In the genomic region with DNA sequence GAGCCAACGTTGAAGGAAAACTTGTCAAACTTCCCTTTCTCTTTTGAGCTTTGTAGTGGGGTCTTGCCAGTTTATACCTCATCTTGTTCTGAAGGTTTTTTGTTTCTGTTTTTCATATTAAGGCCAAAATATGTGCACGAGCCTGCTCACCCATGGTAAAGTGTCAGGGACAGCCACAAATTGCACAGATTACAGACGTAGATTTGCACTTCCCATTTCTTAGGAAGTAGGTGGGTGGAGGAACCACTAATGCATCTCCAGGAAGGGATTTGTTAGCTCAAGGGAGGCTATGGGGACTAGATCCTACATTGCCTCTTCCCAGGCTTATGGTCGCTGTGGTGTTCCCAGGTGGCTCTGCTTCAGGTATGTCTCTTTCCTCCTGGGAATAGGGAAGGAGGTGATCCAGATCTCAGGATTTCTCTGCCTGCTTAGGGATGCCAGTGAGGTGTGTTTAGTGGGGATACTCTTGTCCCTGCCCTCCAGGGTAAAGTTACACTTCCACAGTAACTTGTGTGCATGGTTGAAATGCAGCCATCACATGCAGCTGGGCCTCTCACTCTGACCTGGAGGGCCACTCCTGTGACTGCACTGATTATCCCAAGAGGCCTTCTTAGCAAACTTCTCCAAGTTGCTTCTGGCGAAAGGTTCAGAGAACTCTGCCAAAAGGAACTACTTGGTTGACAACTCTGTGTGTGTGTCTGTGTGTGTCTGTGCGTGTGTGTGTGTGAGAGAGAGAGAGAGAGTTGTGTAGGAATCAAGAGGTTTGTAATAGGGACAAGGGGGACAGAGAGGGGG, we compare ENCODE assay signal across 2 cellular contexts.
A peak's percentile ranks its signal among the peaks of the same experiment; 100 is the strongest.
TF ChIP-seq lines count a peak whose summit lies in the region.

No MANE protein-coding gene starts in this region.

TF ChIP-seq in GM12878, 131 proteins besides CTCF, POLR2A, EP300 and RAD21 (continues in another document):
- no peak for TF ChIP-seq NFIC (IDR thresholded peaks at IDR 0.05; ENCODE audit: low read depth, low read length)
- no peak for TF ChIP-seq SMARCA5 (IDR thresholded peaks at IDR 0.05)
- TF ChIP-seq ASH2L (IDR thresholded peaks at IDR 0.05; ENCODE audit: borderline replicate concordance, low read depth), result no peak
- TF ChIP-seq BRCA1 (IDR thresholded peaks at IDR 0.05; ENCODE audit: low read depth, low read length), result no peak
- no peak for TF ChIP-seq POLR2AphosphoS5 (IDR thresholded peaks at IDR 0.05; ENCODE audit: low read length)
- TF ChIP-seq EZH2 (IDR thresholded peaks at IDR 0.05; ENCODE audit: borderline replicate concordance, control insufficient read depth, low read depth, low read length), result no peak
- TF ChIP-seq ETV6 (conservative IDR thresholded peaks at IDR 0.05 in 1 of 2, IDR thresholded peaks at IDR 0.05 in 1 of 2; ENCODE audit: borderline replicate concordance in 1 of 2, low read depth in 1 of 2), result no peak
- TF ChIP-seq SREBF1 (IDR thresholded peaks at IDR 0.05; ENCODE audit: low read length), result no peak
- no peak for TF ChIP-seq PAX8 (IDR thresholded peaks at IDR 0.05)
- TF ChIP-seq POLR2AphosphoS2 (IDR thresholded peaks at IDR 0.05; ENCODE audit: low read depth, low read length), result no peak
- peak; percentile 69; the same call in 1 of the 2 replicates for TF ChIP-seq SPI1 (IDR thresholded peaks at IDR 0.05; ENCODE audit: borderline replicate concordance, insufficient read depth, low read depth, low read length)
- peak; percentile 46 for TF ChIP-seq IKZF1 (conservative IDR thresholded peaks at IDR 0.05)
- TF ChIP-seq YBX1 (IDR thresholded peaks at IDR 0.05), result no peak
- no peak for TF ChIP-seq ESRRA (IDR thresholded peaks at IDR 0.05; ENCODE audit: low read length)
- TF ChIP-seq, protein P1, sequence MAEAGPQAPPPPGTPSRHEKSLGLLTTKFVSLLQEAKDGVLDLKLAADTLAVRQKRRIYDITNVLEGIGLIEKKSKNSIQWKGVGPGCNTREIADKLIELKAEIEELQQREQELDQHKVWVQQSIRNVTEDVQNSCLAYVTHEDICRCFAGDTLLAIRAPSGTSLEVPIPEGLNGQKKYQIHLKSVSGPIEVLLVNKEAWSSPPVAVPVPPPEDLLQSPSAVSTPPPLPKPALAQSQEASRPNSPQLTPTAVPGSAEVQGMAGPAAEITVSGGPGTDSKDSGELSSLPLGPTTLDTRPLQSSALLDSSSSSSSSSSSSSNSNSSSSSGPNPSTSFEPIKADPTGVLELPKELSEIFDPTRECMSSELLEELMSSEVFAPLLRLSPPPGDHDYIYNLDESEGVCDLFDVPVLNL (IDR thresholded peaks at IDR 0.05; ENCODE audit: low read depth, low read length), result no peak
- peak; percentile 34; the same call in 1 of the 2 replicates for TF ChIP-seq RUNX3 (IDR thresholded peaks at IDR 0.05; ENCODE audit: low read length)
- TF ChIP-seq TBL1XR1 (IDR thresholded peaks at IDR 0.05; ENCODE audit: low read depth, low read length), result no peak
- no peak for TF ChIP-seq ATF2 (IDR thresholded peaks at IDR 0.05; ENCODE audit: low read length)
- TF ChIP-seq, protein P2, sequence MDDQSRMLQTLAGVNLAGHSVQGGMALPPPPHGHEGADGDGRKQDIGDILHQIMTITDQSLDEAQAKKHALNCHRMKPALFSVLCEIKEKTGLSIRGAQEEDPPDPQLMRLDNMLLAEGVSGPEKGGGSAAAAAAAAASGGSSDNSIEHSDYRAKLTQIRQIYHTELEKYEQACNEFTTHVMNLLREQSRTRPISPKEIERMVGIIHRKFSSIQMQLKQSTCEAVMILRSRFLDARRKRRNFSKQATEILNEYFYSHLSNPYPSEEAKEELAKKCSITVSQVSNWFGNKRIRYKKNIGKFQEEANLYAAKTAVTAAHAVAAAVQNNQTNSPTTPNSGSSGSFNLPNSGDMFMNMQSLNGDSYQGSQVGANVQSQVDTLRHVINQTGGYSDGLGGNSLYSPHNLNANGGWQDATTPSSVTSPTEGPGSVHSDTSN (IDR thresholded peaks at IDR 0.05; ENCODE audit: insufficient replicate concordance, low read depth, low read length), result no peak
- TF ChIP-seq TARDBP (IDR thresholded peaks at IDR 0.05; ENCODE audit: borderline replicate concordance), result no peak
- no peak for TF ChIP-seq NR2C2 (IDR thresholded peaks at IDR 0.05; ENCODE audit: borderline replicate concordance, control insufficient read depth, insufficient read length, low read depth)
- TF ChIP-seq EED (IDR thresholded peaks at IDR 0.05; ENCODE audit: low read depth), result peak; percentile 62
- no peak for TF ChIP-seq ZZZ3 (IDR thresholded peaks at IDR 0.05; ENCODE audit: control insufficient read depth, insufficient read length, low read depth)
- TF ChIP-seq IKZF2 (IDR thresholded peaks at IDR 0.05), result peak in 1 of 2 experiments; percentile 16; a peak in 1 of 4 replicates
- TF ChIP-seq LARP7 (IDR thresholded peaks at IDR 0.05), result no peak
- TF ChIP-seq HCFC1 (IDR thresholded peaks at IDR 0.05; ENCODE audit: low read length), result no peak
- TF ChIP-seq SIN3A (IDR thresholded peaks at IDR 0.05; ENCODE audit: low read depth, low read length), result no peak
- TF ChIP-seq JUNB (IDR thresholded peaks at IDR 0.05), result no peak

TF ChIP-seq in SK-N-SH, 30 proteins besides CTCF, POLR2A, EP300 and RAD21:
- no peak for TF ChIP-seq RCOR1 (IDR thresholded peaks at IDR 0.05; ENCODE audit: low read length)
- TF ChIP-seq TAF1 (IDR thresholded peaks at IDR 0.05; ENCODE audit: borderline replicate concordance, low read depth, low read length), result no peak
- TF ChIP-seq MEF2A (IDR thresholded peaks at IDR 0.05; ENCODE audit: borderline replicate concordance, low read depth), result no peak
- TF ChIP-seq SMC3 (IDR thresholded peaks at IDR 0.05; ENCODE audit: low read depth, low read length), result no peak
- TF ChIP-seq FOXJ3 (CRISPR knock-in tag; IDR thresholded peaks at IDR 0.05), result no peak
- no peak for TF ChIP-seq FOXM1 (IDR thresholded peaks at IDR 0.05; ENCODE audit: low read depth)
- no peak for TF ChIP-seq ELF1 (IDR thresholded peaks at IDR 0.05)
- TF ChIP-seq RXRA (IDR thresholded peaks at IDR 0.05; ENCODE audit: borderline replicate concordance, low read depth), result no peak
- TF ChIP-seq TCF12 (IDR thresholded peaks at IDR 0.05), result no peak
- TF ChIP-seq CHD2 (IDR thresholded peaks at IDR 0.05; ENCODE audit: low read length, partially characterized antibody), result no peak
- TF ChIP-seq, protein P3, sequence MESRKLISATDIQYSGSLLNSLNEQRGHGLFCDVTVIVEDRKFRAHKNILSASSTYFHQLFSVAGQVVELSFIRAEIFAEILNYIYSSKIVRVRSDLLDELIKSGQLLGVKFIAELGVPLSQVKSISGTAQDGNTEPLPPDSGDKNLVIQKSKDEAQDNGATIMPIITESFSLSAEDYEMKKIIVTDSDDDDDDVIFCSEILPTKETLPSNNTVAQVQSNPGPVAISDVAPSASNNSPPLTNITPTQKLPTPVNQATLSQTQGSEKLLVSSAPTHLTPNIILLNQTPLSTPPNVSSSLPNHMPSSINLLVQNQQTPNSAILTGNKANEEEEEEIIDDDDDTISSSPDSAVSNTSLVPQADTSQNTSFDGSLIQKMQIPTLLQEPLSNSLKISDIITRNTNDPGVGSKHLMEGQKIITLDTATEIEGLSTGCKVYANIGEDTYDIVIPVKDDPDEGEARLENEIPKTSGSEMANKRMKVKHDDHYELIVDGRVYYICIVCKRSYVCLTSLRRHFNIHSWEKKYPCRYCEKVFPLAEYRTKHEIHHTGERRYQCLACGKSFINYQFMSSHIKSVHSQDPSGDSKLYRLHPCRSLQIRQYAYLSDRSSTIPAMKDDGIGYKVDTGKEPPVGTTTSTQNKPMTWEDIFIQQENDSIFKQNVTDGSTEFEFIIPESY (IDR thresholded peaks at IDR 0.05; ENCODE audit: borderline replicate concordance, low read depth), result no peak
TF ChIP-seq in SK-N-SH: peak in this region for 0.
